Comparison of ENCODE assay signal across 7 cellular contexts in the genomic region with DNA sequence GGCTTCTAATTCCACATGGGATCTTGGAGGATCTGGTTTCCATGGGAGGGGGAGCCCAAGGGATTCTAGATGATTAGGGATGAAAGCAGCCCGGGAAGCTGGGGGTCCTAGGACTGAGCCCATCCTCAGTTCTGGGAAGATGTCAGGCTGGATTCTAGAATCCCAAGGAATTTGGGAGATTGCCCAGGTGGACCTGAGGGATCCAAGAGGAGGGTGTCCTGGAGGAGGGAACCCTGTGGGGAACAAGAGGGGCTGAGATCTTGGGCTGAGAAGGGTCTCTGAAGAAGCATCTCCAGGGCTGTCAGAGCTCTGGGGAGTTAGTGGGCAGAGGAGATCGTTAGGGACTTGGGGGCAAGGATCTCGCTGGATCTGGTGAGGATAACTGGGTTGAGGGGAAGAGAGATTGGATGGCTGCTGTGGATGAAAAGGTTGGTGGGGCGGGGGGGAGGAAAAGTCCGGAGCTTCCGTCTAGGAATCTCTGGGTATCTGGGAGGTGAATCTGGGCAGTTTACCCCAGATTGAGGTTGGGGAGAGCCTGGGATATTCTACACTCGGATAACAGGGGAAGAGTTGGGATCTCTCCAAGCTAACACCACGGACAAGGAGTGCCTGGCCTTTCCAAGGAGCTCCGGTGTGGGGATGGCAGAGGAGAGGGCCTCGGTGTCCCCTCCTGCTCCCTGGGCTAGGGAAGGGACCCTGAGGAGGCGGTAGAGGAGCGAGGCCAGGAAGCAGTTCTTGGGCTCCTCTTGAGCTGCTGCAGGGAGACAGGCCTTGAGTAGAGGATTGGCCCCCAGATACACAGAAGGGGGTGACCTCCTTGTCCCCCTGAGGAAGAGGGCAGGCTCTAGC. TPM values are rescaled to one million over a fixed set of nuclear protein-coding genes. Genes with fewer than 3 reads are reported as not detected.
A peak's percentile ranks its signal among the peaks of the same experiment; 100 is the strongest.
DNase-seq lines count a peak whose midpoint lies in the region; ATAC-seq and TF ChIP-seq lines count a peak whose summit lies in the region.
"Had no signal": no experiment of that assay in that cellular context is flagged by ENCODE, and none has a peak within 500 bp of the region (broad histone marks: within the 10 kb centered on the region; RNA-seq: fewer than 3 reads in every experiment).

No MANE protein-coding gene starts in this region.

- no peak overlapping the region for H2AFZ ChIP-seq in fibroblast of lung (ENCODE audit: low read length)

- H3K4me1 ChIP-seq in fibroblast of lung (ENCODE audit: control insufficient read depth, extremely low read depth, insufficient read depth, low read length) (no peaks in the 10 kb centered on the region), tibial artery (peaks cover 0 to 38% (median 22%) of the 10 kb centered on the region in 4 donors)

- peak overlapping the region; percentile 50 for H3K9ac ChIP-seq in fibroblast of lung (ENCODE audit: insufficient read depth, low read length)

- peak overlapping the region; percentile 74 for H3K4me3 Mint-ChIP-seq in activated naive CD4-positive, alpha-beta T cell treated with anti-CD3 and anti-CD28 coated beads, Interleukin-2, amount 10 ng/mL, durations not matched to agents 7 days and 5 days

- H3K27ac Mint-ChIP-seq in activated naive CD4-positive, alpha-beta T cell treated with anti-CD3 and anti-CD28 coated beads, Interleukin-2, amount 10 ng/mL, durations not matched to agents 7 days and 5 days, result no peak overlapping the region

- ATAC-seq in HG03460 (IDR thresholded peaks at IDR 0.05; ENCODE audit: unreplicated experiment), result no peak

- H3K9me3 ChIP-seq in fibroblast of lung (ENCODE audit: control insufficient read depth, insufficient read depth, low read depth, low read length) (no peaks in the 10 kb centered on the region), tibial artery (no peaks in the 10 kb centered on the region)

- no peaks in the 10 kb centered on the region for H3K79me2 ChIP-seq in fibroblast of lung (ENCODE audit: control insufficient read depth, insufficient read depth, low read length)

- no peaks in the 10 kb centered on the region for H3K27me3 Mint-ChIP-seq in activated naive CD4-positive, alpha-beta T cell treated with anti-CD3 and anti-CD28 coated beads, Interleukin-2, amount 10 ng/mL, durations not matched to agents 7 days and 5 days

- CTCF ChIA-PET in activated naive CD4-positive, alpha-beta T cell treated with anti-CD3 and anti-CD28 coated beads, Interleukin-2, amount 10 ng/mL, durations not matched to agents 7 days and 5 days (lab: Charles Lee), result interaction anchor here (1.3 to 3.6 kb wide), 2 partner anchors 10 to 18 kb away, joined by 3 to 16 read pairs; no protein-coding TSS in a partner anchor

- peak overlapping the region; percentile 96 for H3K4me2 ChIP-seq in fibroblast of lung (ENCODE audit: extremely low read depth, insufficient read depth, low read length)

- H3K4me1 Mint-ChIP-seq in activated naive CD4-positive, alpha-beta T cell treated with anti-CD3 and anti-CD28 coated beads, Interleukin-2, amount 10 ng/mL, durations not matched to agents 7 days and 5 days, result peaks cover 36% of the 10 kb centered on the region

- no peaks in the 10 kb centered on the region for H3K27me3 ChIP-seq in fibroblast of lung (ENCODE audit: control insufficient read depth, insufficient read depth, low read length)
- no peaks in the 10 kb centered on the region for H3K27me3 ChIP-seq in tibial artery

- H3K36me3 ChIP-seq in fibroblast of lung (ENCODE audit: control insufficient read depth, insufficient read depth, low read length) (peaks cover 4% of the 10 kb centered on the region), tibial artery (peaks cover 0 to 40% (median 6%) of the 10 kb centered on the region in 3 donors)

- H3K4me3 ChIP-seq in fibroblast of lung (replicated peaks in 1 of 4; ENCODE audit: control extremely low read depth in 1 of 4, insufficient read depth in 1 of 4, low read depth in 3 of 4, low read length in 4 of 4) (peak overlapping the region; percentile 61 to 69 (median 62)), tibial artery (peak overlapping the region; percentile 82 to 97)

- H4K20me1 ChIP-seq in fibroblast of lung (ENCODE audit: control insufficient read depth, extremely low read depth, insufficient read depth, low read length), result no peaks in the 10 kb centered on the region

- no peak for DNase-seq in activated naive CD4-positive, alpha-beta T cell treated with anti-CD3 and anti-CD28 coated beads, Interleukin-2, amount 10 ng/mL, durations not matched to agents 7 days and 5 days
- no peak for DNase-seq in activated naive CD4-positive, alpha-beta T cell treated with anti-CD3 and anti-CD28 coated beads, Interleukin-2, amount 50 U/mL, for 16 hours
- DNase-seq in fibroblast of lung (ENCODE audit: low read depth in 2 of 2) (no peak), tibial artery (no peak)
- DNase-seq in stimulated activated naive CD4-positive, alpha-beta T cell (lab: John Stamatoyannopoulos, UW), result no peak
- DNase-seq: cortex of kidney had no signal

- H3K27ac ChIP-seq in fibroblast of lung (ENCODE audit: insufficient read depth, low read length), result no peak overlapping the region
- H3K27ac ChIP-seq in tibial artery, result peak overlapping the region; percentile 89 to 98

- TF ChIP-seq CTCF in fibroblast of lung (conservative IDR thresholded peaks at IDR 0.05 in 1 of 2, IDR thresholded peaks at IDR 0.05 in 1 of 2; ENCODE audit: low read depth in 1 of 2, low read length in 2 of 2) (no peak), tibial artery (IDR thresholded peaks at IDR 0.05) (no peak)

- no peaks in the 10 kb centered on the region for H3K9me3 Mint-ChIP-seq in activated naive CD4-positive, alpha-beta T cell treated with anti-CD3 and anti-CD28 coated beads, Interleukin-2, amount 10 ng/mL, durations not matched to agents 7 days and 5 days

- H3K36me3 Mint-ChIP-seq in activated naive CD4-positive, alpha-beta T cell treated with anti-CD3 and anti-CD28 coated beads, Interleukin-2, amount 10 ng/mL, durations not matched to agents 7 days and 5 days, result peaks cover 6% of the 10 kb centered on the region

- intact Hi-C loops in tibial artery (cut with DNase I; ENCODE audit: low total_unique reads), result loop anchor here (5.0 kb wide), 1 partner anchor 83 kb away; no protein-coding TSS in a partner anchor

RNA-seq across cellular contexts. Expression of gene FBXL19, which starts 1.6 kb away (rescaled TPM):
- 13.1 and 14.5 TPM in 2 replicates for total RNA-seq in fibroblast of lung
- polyA plus RNA-seq in fibroblast of lung, result 3.1 and 3.9 TPM in 2 replicates
- polyA plus RNA-seq in fibroblast of lung (2012), result 9.6 and 12.5 TPM in 2 replicates
- polyA minus RNA-seq in fibroblast of lung (ENCODE audit: low replicate concordance), result 6.6 and 7.8 TPM in 2 replicates

RNA-seq across cellular contexts. Expression of gene ORAI3, which starts 23.8 kb away (rescaled TPM):
- total RNA-seq in fibroblast of lung, result 44.2 and 74.1 TPM in 2 replicates
- polyA plus RNA-seq in fibroblast of lung, result 24.6 and 41.1 TPM in 2 replicates
- polyA plus RNA-seq in fibroblast of lung (2012), result 19.0 and 29.7 TPM in 2 replicates
- 35.2 and 72.6 TPM in 2 replicates for polyA minus RNA-seq in fibroblast of lung (ENCODE audit: low replicate concordance)

RNA-seq across cellular contexts. Expression of gene CTF1, which starts 28.6 kb away (rescaled TPM):
- total RNA-seq in fibroblast of lung, result 1.8 and 5.3 TPM in 2 replicates
- polyA plus RNA-seq in fibroblast of lung, result 8.8 and 9.8 TPM in 2 replicates
- 9.3 and 10.5 TPM in 2 replicates for polyA plus RNA-seq in fibroblast of lung (2012)
- 19.1 and 31.8 TPM in 2 replicates for polyA minus RNA-seq in fibroblast of lung (ENCODE audit: low replicate concordance)

RNA-seq across cellular contexts. Expression of gene BCL7C, which starts 31.1 kb away (rescaled TPM):
- 28.2 and 31.3 TPM in 2 replicates for total RNA-seq in fibroblast of lung
- polyA plus RNA-seq in fibroblast of lung, result 24.8 and 25.6 TPM in 2 replicates
- 31.0 and 45.2 TPM in 2 replicates for polyA plus RNA-seq in fibroblast of lung (2012)
- 5.8 and 9.5 TPM in 2 replicates for polyA minus RNA-seq in fibroblast of lung (ENCODE audit: low replicate concordance)

RNA-seq across cellular contexts. Expression of gene SETD1A, which starts 32.5 kb away (rescaled TPM):
- 1.5 and 3.5 TPM in 2 replicates for total RNA-seq in fibroblast of lung
- polyA plus RNA-seq in fibroblast of lung, result 1.4 and 2.3 TPM in 2 replicates
- polyA plus RNA-seq in fibroblast of lung (2012), result 9.6 and 10.0 TPM in 2 replicates
- 7.0 and 16.1 TPM in 2 replicates for polyA minus RNA-seq in fibroblast of lung (ENCODE audit: low replicate concordance)
